Comparison of ENCODE assay signal across 1 cellular context in the genomic region with DNA sequence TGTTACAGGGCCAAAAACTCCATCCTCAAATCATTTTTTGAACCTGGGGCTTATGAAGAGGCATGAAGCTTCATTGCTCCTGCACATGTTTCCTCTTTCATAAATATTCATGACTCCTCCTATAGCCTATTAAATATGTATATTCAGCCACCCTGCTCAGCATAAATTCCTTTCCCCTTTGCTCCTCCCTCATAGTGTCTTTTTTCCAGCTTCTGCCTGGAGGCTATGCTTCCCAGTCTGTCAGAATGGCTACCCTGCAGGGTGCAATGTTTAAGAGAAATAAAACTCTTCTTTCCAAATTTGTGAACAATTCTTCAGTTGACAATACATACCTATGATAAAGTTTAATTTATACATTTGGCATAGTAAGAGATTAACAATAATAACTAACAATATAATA.
TF ChIP-seq lines count a peak whose summit lies in the region.

No MANE protein-coding gene starts in this region.

TF ChIP-seq in GM23338, 12 proteins besides CTCF, POLR2A, EP300 and RAD21 (continued from another document):
- TF ChIP-seq ZNF114 (CRISPR knock-in tag; IDR thresholded peaks at IDR 0.05), result no peak
